Comparison of ENCODE assay signal across 28 cellular contexts in the genomic region with DNA sequence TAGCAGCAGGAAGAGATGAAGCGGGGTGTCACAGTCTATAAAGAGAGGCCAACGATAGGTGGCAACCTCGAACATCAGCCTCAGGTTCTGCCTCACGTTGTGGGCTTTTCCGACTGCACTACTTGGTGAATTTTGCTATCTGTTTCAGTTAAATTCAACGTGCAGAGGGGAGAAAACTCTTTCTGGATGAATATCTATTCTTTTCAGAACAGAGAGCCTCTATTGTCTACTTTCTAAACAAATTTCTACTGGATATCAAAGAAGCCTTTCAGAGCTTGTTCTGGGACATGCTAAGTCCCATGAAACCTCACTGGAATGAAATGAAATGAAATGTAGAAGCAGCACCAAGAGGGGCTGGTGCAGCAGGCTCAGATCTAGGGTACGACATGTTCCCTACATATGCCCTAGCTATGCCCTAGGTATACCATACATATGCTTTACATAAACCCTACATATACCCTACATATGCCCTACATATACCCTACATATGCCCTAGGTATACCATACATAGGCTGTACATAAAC.
DNase-seq lines count a peak whose midpoint lies in the region; ATAC-seq and TF ChIP-seq lines count a peak whose summit lies in the region.
"Had no signal": no experiment of that assay in that cellular context is flagged by ENCODE, and none has a peak within 500 bp of the region (broad histone marks: within the 10 kb centered on the region; RNA-seq: fewer than 3 reads in every experiment).

No MANE protein-coding gene starts in this region.

- DNase-seq in sciatic nerve (ENCODE audit: low spot score) (no peak), sigmoid colon (no peak), neuronal stem cell (ENCODE audit: low spot score) (no peak)
- DNase-seq in naive thymus-derived CD8-positive, alpha-beta T cell: no peak
- DNase-seq: AML-193; Caco-2; CD4-positive, alpha-beta memory T cell; DMS79; EL; GDM1; H9; HFFc6; KBM-7; MG63; NCI-H1105 treated with DMSO at 0.1 percent for 48 hours; NCI-H146; NCI-H2029; NCI-H446 treated with DMSO at 0.1 percent for 48 hours; NCI-H526; NCI-H82; PC-9; Right ventricle myocardium superior had no signal

- H3K4ac ChIP-seq in neuronal stem cell (ENCODE audit: low read length): no peak overlapping the region

- H3K36me3 Mint-ChIP-seq in naive thymus-derived CD8-positive, alpha-beta T cell: no peaks in the 10 kb centered on the region
- H3K36me3 Mint-ChIP-seq: CD4-positive, alpha-beta memory T cell had no signal

- H3K9me3 ChIP-seq in sigmoid colon (no peaks in the 10 kb centered on the region), neuronal stem cell (replicated peaks in 1 of 2; ENCODE audit: control insufficient read depth in 2 of 2, insufficient read depth in 1 of 2, low read depth in 1 of 2, low read length in 2 of 2) (peaks cover under 1 to 5% of the 10 kb centered on the region in 2 donors)
- H3K9me3 ChIP-seq: A549, Caco-2, MG63 had no signal

- no peak overlapping the region for H3K9ac ChIP-seq in neuronal stem cell (ENCODE audit: low read depth, low read length, poor library complexity)

- ATAC-seq in sciatic nerve (peak; percentile 14), GM18511 (IDR thresholded peaks at IDR 0.05; ENCODE audit: unreplicated experiment) (no peak)
- ATAC-seq in naive thymus-derived CD8-positive, alpha-beta T cell: no peak
- ATAC-seq: A549, GM12878, GM23338 had no signal

- intact Hi-C loops in sciatic nerve (cut with DNase I) (loop anchor here (10.0 kb wide), 1 partner anchor 243 kb away; no protein-coding TSS in a partner anchor), sigmoid colon (cut with DNase I) (no loop called here)

- no peak overlapping the region for H2BK12ac ChIP-seq in neuronal stem cell (ENCODE audit: low read length)

- H2BK5ac ChIP-seq in neuronal stem cell (ENCODE audit: low read length): no peak overlapping the region

- no peak overlapping the region for H3K23ac ChIP-seq in neuronal stem cell (ENCODE audit: low read depth, low read length, poor library complexity)

- no peaks in the 10 kb centered on the region for H3K27me3 Mint-ChIP-seq in naive thymus-derived CD8-positive, alpha-beta T cell
- H3K27me3 Mint-ChIP-seq: CD4-positive, alpha-beta memory T cell had no signal

- H3K18ac ChIP-seq in neuronal stem cell (ENCODE audit: low read length): no peak overlapping the region

- H3K36me3 ChIP-seq in sigmoid colon: no peaks in the 10 kb centered on the region
- H3K36me3 ChIP-seq in neuronal stem cell (replicated peaks in 1 of 2; ENCODE audit: control insufficient read depth in 2 of 2, insufficient read depth in 2 of 2, low read length in 2 of 2): no peaks in the 10 kb centered on the region
- H3K36me3 ChIP-seq: MG63 had no signal

- H3K4me2 ChIP-seq in neuronal stem cell (ENCODE audit: insufficient read depth, low read length, poor library complexity, severe bottlenecking): no peak overlapping the region
- H3K4me2 ChIP-seq: A549, GM23338, PC-9 had no signal

- H3K27me3 ChIP-seq in layer of hippocampus (ENCODE audit: control insufficient read depth, insufficient read depth, low read length) (no peaks in the 10 kb centered on the region), sigmoid colon (no peaks in the 10 kb centered on the region), neuronal stem cell (ENCODE audit: control insufficient read depth in 3 of 3, insufficient read depth in 3 of 3, low read depth in 1 of 3, low read length in 3 of 3) (peaks cover 0 to 3% (median 0%) of the 10 kb centered on the region in 3 experiments)
- H3K27me3 ChIP-seq: MG63 had no signal

- H2BK120ac ChIP-seq in neuronal stem cell (ENCODE audit: low read depth, low read length): no peak overlapping the region

- no peak overlapping the region for H4K91ac ChIP-seq in neuronal stem cell (ENCODE audit: low read depth, low read length, poor library complexity)

- H3K79me1 ChIP-seq in neuronal stem cell (ENCODE audit: low read depth, low read length): no peaks in the 10 kb centered on the region

- TF ChIP-seq EP300 in sigmoid colon (IDR thresholded peaks at IDR 0.05): no peak

- no peak overlapping the region for H3K4me3 Mint-ChIP-seq in naive thymus-derived CD8-positive, alpha-beta T cell
- H3K4me3 Mint-ChIP-seq: CD4-positive, alpha-beta memory T cell; GM23338; H9; HFFc6 had no signal

- no peak overlapping the region for H2AFZ ChIP-seq in neuronal stem cell (ENCODE audit: low read length)
- H2AFZ ChIP-seq: GM23338, PC-9 had no signal

- no peak overlapping the region for H3K4me3 ChIP-seq in sigmoid colon
- no peak overlapping the region for H3K4me3 ChIP-seq in neuronal stem cell (ENCODE audit: low read length in 2 of 2)
- H3K4me3 ChIP-seq: A549, GM12878, GM23338, MG63, PC-9 had no signal

- H3K4me1 ChIP-seq in sigmoid colon (peaks cover 0 to 10% (median 3%) of the 10 kb centered on the region in 4 donors), neuronal stem cell (ENCODE audit: control insufficient read depth in 2 of 2, insufficient read depth in 1 of 2, low read depth in 1 of 2, low read length in 2 of 2) (peaks cover 12 to 19% of the 10 kb centered on the region in 2 donors)

- no peak for TF ChIP-seq POLR2A in sigmoid colon (IDR thresholded peaks at IDR 0.05)

- H2BK15ac ChIP-seq in neuronal stem cell (ENCODE audit: low read length): no peak overlapping the region

- H3K14ac ChIP-seq in neuronal stem cell (ENCODE audit: low read length): no peak overlapping the region

- H3K27ac Mint-ChIP-seq in naive thymus-derived CD8-positive, alpha-beta T cell: no peak overlapping the region
- H3K27ac Mint-ChIP-seq: GM23338, H9, HFFc6 had no signal

- H3K4me1 Mint-ChIP-seq in naive thymus-derived CD8-positive, alpha-beta T cell: peaks cover 19 to 39% (median 34%) of the 10 kb centered on the region in 4 donors

- no peak overlapping the region for H4K8ac ChIP-seq in neuronal stem cell (ENCODE audit: low read depth, low read length)

- POLR2A ChIA-PET in naive thymus-derived CD8-positive, alpha-beta T cell (lab: Charles Lee): no interaction called here

- peak overlapping the region; percentile 100 for H3K27ac ChIP-seq in cingulate gyrus (ENCODE audit: low read depth, low read length)
- H3K27ac ChIP-seq in layer of hippocampus (ENCODE audit: low read depth, low read length): peak overlapping the region; percentile 98
- peak overlapping the region in 1 of 4 donors; percentile 15 for H3K27ac ChIP-seq in sigmoid colon
- no peak overlapping the region for H3K27ac ChIP-seq in neuronal stem cell (replicated peaks; ENCODE audit: low read length)
- H3K27ac ChIP-seq: A549, PC-9 had no signal

- WGBS in sigmoid colon, 2 donors: 95 to 96% methylated on average over 7 of the region's 7 CpGs
- WGBS in neuronal stem cell (ENCODE audit: extremely low coverage in 2 of 2, insufficient read length in 2 of 2, insufficient replicate concordance in 1 of 2), 2 donors: no CpG with 5 or more reads among the region's 7 CpGs

- H2AK5ac ChIP-seq in neuronal stem cell (ENCODE audit: low read depth, low read length): no peak overlapping the region

- no peak for TF ChIP-seq CTCF in sigmoid colon (IDR thresholded peaks at IDR 0.05)

- no peaks in the 10 kb centered on the region for H3K9me3 Mint-ChIP-seq in naive thymus-derived CD8-positive, alpha-beta T cell
- H3K9me3 Mint-ChIP-seq: CD4-positive, alpha-beta memory T cell; GM23338; H9; HFFc6 had no signal
